11 cellular contexts compared by ENCODE assay signal in genomic region chr6:67411036-67411435, GRCh38.
"Had no signal": no experiment of that assay in that cellular context is flagged by ENCODE, and none has a peak within 500 bp of the region (broad histone marks: within the 10 kb centered on the region; RNA-seq: fewer than 3 reads in every experiment).

No MANE protein-coding gene starts in this region.

- H3K4me3 ChIP-seq: ascending aorta, cardiac muscle cell, upper lobe of right lung had no signal

- H3K9me3 ChIP-seq: upper lobe of right lung had no signal

- DNase-seq: activated gamma-delta T cell; activated T-cell treated with anti-CD3 and anti-CD28 coated beads, Interleukin-2, amount 50 U/mL, for 72 hours; dermis blood vessel endothelial cell; left ventricle myocardium superior; stimulated activated CD4-positive, alpha-beta T cell treated with anti-CD3 and anti-CD28 coated beads, Interleukin-1b, Interleukin-23, amount 100 ng/mL, for 48 hours; stimulated activated CD8-positive, alpha-beta memory T cell treated with anti-CD3 and anti-CD28 coated beads, Interleukin-4, amount 100 ng/mL, for 48 hours; stimulated activated naive CD4-positive, alpha-beta T cell; T1000; upper lobe of right lung had no signal

- H3K27ac ChIP-seq: ascending aorta, cardiac muscle cell, upper lobe of right lung had no signal

- H3K36me3 ChIP-seq: ascending aorta, cardiac muscle cell, upper lobe of right lung had no signal
